In the genomic region with DNA sequence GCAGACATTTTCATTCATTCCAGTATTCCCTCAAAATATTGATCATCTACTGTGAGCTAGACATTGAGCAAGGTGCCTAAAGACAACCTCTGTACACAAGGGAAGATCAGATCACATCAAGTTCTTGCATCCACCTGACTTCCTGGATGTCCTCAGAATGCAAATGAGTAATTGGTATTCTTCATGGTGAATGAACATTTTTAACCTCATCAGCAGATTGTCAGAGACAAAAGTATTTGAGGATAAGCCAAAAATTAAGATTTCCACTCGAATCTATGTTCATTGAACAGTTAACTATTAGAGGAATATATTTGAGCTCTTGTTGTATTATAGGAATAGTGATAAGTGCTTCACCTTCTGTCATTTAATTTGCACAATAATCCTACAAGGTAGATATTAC, we compare ENCODE assay signal across 10 cellular contexts. TPM values are rescaled to one million over a fixed set of nuclear protein-coding genes. Genes with fewer than 3 reads are reported as not detected.
DNase-seq lines count a peak whose midpoint lies in the region; ATAC-seq and TF ChIP-seq lines count a peak whose summit lies in the region.
"Had no signal": no experiment of that assay in that cellular context is flagged by ENCODE, and none has a peak within 500 bp of the region (broad histone marks: within the 10 kb centered on the region; RNA-seq: fewer than 3 reads in every experiment).

No MANE protein-coding gene starts in this region.

- POLR2A ChIA-PET in WTC11 (lab: Charles Lee), result no interaction called here

- no peaks in the 10 kb centered on the region for H3K27me3 Mint-ChIP-seq in activated T-cell treated with anti-CD3 and anti-CD28 coated beads, Interleukin-2, amount 50 U/mL, for 4 hours (ENCODE audit: low read depth)
- H3K27me3 Mint-ChIP-seq in WTC11 (ENCODE audit: low read depth) (no peaks in the 10 kb centered on the region), glutamatergic neuron (ENCODE audit: unreplicated experiment) (peaks cover 7% of the 10 kb centered on the region)
- H3K27me3 Mint-ChIP-seq in stimulated activated naive B cell treated with anti-CD40 and anti-IgM and Interleukin-4, amounts not matched to agents 10 μg/mL and 1 μg/mL and 100 μg/mL, for 72 hours, result no peaks in the 10 kb centered on the region

- no peak for TF ChIP-seq CTCF in WTC11 (IDR thresholded peaks at IDR 0.05)
- TF ChIP-seq CTCF in glutamatergic neuron (IDR thresholded peaks at IDR 0.05; ENCODE audit: partially characterized antibody, unreplicated experiment), result no peak

- H3K27ac Mint-ChIP-seq in WTC11 (peak overlapping the region; percentile 100), glutamatergic neuron (ENCODE audit: unreplicated experiment) (peak overlapping the region; percentile 100)
- H3K27ac Mint-ChIP-seq in stimulated activated naive B cell treated with anti-CD40 and anti-IgM and Interleukin-4, amounts not matched to agents 10 μg/mL and 1 μg/mL and 100 μg/mL, for 72 hours, result peak overlapping the region; percentile 100

- DNase-seq in activated T-cell treated with anti-CD3 and anti-CD28 coated beads, Interleukin-2, amount 50 U/mL, for 4 hours, result no peak
- DNase-seq in activated T-cell treated with anti-CD3 and anti-CD28 coated beads for 4 hours (no peak), WTC11 (ENCODE audit: low spot score) (no peak), glutamatergic neuron (no peak), UCSD-AML1 (lab: John Stamatoyannopoulos, UW; ENCODE audit: unreplicated experiment) (no peak), DMS79 treated with DMSO at 0.1 percent for 48 hours (lab: John Stamatoyannopoulos, UW) (no peak)
- no peak for DNase-seq in stimulated activated naive B cell treated with anti-CD40 and anti-IgM and Interleukin-4, amounts not matched to agents 10 μg/mL and 1 μg/mL and 100 μg/mL, for 72 hours
- DNase-seq: activated CD4-positive, CD25-positive, alpha-beta regulatory T cell treated with anti-CD3 and anti-CD28 coated beads, Interleukin-2, amount 50 U/mL, for 72 hours; NCI-H1048 had no signal

- no peak for ATAC-seq in activated T-cell treated with anti-CD3 and anti-CD28 coated beads, Interleukin-2, amount 50 U/mL, for 4 hours
- ATAC-seq in WTC11 (no peak), GM19395 (IDR thresholded peaks at IDR 0.05; ENCODE audit: unreplicated experiment) (no peak)
- ATAC-seq in stimulated activated naive B cell treated with anti-CD40 and anti-IgM and Interleukin-4, amounts not matched to agents 10 μg/mL and 1 μg/mL and 100 μg/mL, for 72 hours (replicated peaks), result no peak

- peaks cover 47% of the 10 kb centered on the region for H3K4me1 Mint-ChIP-seq in activated T-cell treated with anti-CD3 and anti-CD28 coated beads, Interleukin-2, amount 50 U/mL, for 4 hours (ENCODE audit: low read depth)
- H3K4me1 Mint-ChIP-seq in WTC11 (peaks cover 19% of the 10 kb centered on the region), glutamatergic neuron (ENCODE audit: low read depth, unreplicated experiment) (peaks cover 5% of the 10 kb centered on the region)
- peaks cover 15 to 29% of the 10 kb centered on the region in 2 donors for H3K4me1 Mint-ChIP-seq in stimulated activated naive B cell treated with anti-CD40 and anti-IgM and Interleukin-4, amounts not matched to agents 10 μg/mL and 1 μg/mL and 100 μg/mL, for 72 hours

- H3K4me3 Mint-ChIP-seq in activated T-cell treated with anti-CD3 and anti-CD28 coated beads, Interleukin-2, amount 50 U/mL, for 4 hours, result peak overlapping the region; percentile 97
- H3K4me3 Mint-ChIP-seq in WTC11, result peak overlapping the region; percentile 99
- H3K4me3 Mint-ChIP-seq in glutamatergic neuron (ENCODE audit: unreplicated experiment), result peak overlapping the region; percentile 99
- peak overlapping the region; percentile 97 to 98 for H3K4me3 Mint-ChIP-seq in stimulated activated naive B cell treated with anti-CD40 and anti-IgM and Interleukin-4, amounts not matched to agents 10 μg/mL and 1 μg/mL and 100 μg/mL, for 72 hours

- H3K36me3 Mint-ChIP-seq in activated T-cell treated with anti-CD3 and anti-CD28 coated beads, Interleukin-2, amount 50 U/mL, for 4 hours (ENCODE audit: insufficient read depth), result peaks cover 33% of the 10 kb centered on the region
- H3K36me3 Mint-ChIP-seq in WTC11, result peaks cover 44% of the 10 kb centered on the region
- peaks cover 4% of the 10 kb centered on the region for H3K36me3 Mint-ChIP-seq in glutamatergic neuron (ENCODE audit: unreplicated experiment)
- peaks cover 19 to 35% of the 10 kb centered on the region in 2 donors for H3K36me3 Mint-ChIP-seq in stimulated activated naive B cell treated with anti-CD40 and anti-IgM and Interleukin-4, amounts not matched to agents 10 μg/mL and 1 μg/mL and 100 μg/mL, for 72 hours

- H3K9me3 Mint-ChIP-seq in activated T-cell treated with anti-CD3 and anti-CD28 coated beads, Interleukin-2, amount 50 U/mL, for 4 hours, result no peaks in the 10 kb centered on the region
- H3K9me3 Mint-ChIP-seq in WTC11 (no peaks in the 10 kb centered on the region), glutamatergic neuron (ENCODE audit: unreplicated experiment) (peaks cover 9% of the 10 kb centered on the region)
- H3K9me3 Mint-ChIP-seq in stimulated activated naive B cell treated with anti-CD40 and anti-IgM and Interleukin-4, amounts not matched to agents 10 μg/mL and 1 μg/mL and 100 μg/mL, for 72 hours, result no peaks in the 10 kb centered on the region

- CTCF ChIA-PET in WTC11 (lab: Charles Lee), result no interaction called here

TF ChIP-seq in WTC11, 78 proteins besides CTCF, POLR2A, EP300 and RAD21:
- TF ChIP-seq NFATC4 (CRISPR knock-in tag; IDR thresholded peaks at IDR 0.05) (no peak), ETV6 (CRISPR knock-in tag; IDR thresholded peaks at IDR 0.05) (no peak), SMAD4 (CRISPR knock-in tag; IDR thresholded peaks at IDR 0.05) (no peak), NFYB (CRISPR knock-in tag; conservative IDR thresholded peaks at IDR 0.05; ENCODE audit: low read depth) (no peak), IRF2 (CRISPR knock-in tag; IDR thresholded peaks at IDR 0.05; ENCODE audit: borderline replicate concordance, low read depth) (no peak), FOXP1 (CRISPR knock-in tag; IDR thresholded peaks at IDR 0.05; ENCODE audit: borderline replicate concordance) (no peak), TEAD1 (CRISPR knock-in tag; IDR thresholded peaks at IDR 0.05) (no peak), ZNF671 (CRISPR knock-in tag; IDR thresholded peaks at IDR 0.05) (no peak), SP1 (CRISPR knock-in tag; conservative IDR thresholded peaks at IDR 0.05) (no peak), SOX15 (CRISPR knock-in tag; IDR thresholded peaks at IDR 0.05) (no peak), ZNF317 (CRISPR knock-in tag; IDR thresholded peaks at IDR 0.05; ENCODE audit: borderline replicate concordance, low read depth) (no peak)
- TF ChIP-seq, protein P1, sequence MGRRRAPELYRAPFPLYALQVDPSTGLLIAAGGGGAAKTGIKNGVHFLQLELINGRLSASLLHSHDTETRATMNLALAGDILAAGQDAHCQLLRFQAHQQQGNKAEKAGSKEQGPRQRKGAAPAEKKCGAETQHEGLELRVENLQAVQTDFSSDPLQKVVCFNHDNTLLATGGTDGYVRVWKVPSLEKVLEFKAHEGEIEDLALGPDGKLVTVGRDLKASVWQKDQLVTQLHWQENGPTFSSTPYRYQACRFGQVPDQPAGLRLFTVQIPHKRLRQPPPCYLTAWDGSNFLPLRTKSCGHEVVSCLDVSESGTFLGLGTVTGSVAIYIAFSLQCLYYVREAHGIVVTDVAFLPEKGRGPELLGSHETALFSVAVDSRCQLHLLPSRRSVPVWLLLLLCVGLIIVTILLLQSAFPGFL (CRISPR knock-in tag; IDR thresholded peaks at IDR 0.05; ENCODE audit: borderline replicate concordance), result no peak
- TF ChIP-seq, protein P2, sequence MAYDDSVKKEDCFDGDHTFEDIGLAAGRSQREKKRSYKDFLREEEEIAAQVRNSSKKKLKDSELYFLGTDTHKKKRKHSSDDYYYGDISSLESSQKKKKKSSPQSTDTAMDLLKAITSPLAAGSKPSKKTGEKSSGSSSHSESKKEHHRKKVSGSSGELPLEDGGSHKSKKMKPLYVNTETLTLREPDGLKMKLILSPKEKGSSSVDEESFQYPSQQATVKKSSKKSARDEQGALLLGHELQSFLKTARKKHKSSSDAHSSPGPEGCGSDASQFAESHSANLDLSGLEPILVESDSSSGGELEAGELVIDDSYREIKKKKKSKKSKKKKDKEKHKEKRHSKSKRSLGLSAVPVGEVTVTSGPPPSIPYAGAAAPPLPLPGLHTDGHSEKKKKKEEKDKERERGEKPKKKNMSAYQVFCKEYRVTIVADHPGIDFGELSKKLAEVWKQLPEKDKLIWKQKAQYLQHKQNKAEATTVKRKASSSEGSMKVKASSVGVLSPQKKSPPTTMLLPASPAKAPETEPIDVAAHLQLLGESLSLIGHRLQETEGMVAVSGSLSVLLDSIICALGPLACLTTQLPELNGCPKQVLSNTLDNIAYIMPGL (CRISPR knock-in tag; IDR thresholded peaks at IDR 0.05), result no peak
- TF ChIP-seq, protein P3, sequence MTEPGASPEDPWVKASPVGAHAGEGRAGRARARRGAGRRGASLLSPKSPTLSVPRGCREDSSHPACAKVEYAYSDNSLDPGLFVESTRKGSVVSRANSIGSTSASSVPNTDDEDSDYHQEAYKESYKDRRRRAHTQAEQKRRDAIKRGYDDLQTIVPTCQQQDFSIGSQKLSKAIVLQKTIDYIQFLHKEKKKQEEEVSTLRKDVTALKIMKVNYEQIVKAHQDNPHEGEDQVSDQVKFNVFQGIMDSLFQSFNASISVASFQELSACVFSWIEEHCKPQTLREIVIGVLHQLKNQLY (CRISPR knock-in tag; IDR thresholded peaks at IDR 0.05), result no peak
TF ChIP-seq in WTC11: peak in this region for 0.

RNA-seq across cellular contexts. Expression of a gene that starts 1.3 kb away (rescaled TPM):
- 10 to 100 TPM; 31.2 to 33.8 (median 33.2) TPM for total RNA-seq in activated T-cell treated with anti-CD3 and anti-CD28 coated beads, Interleukin-2, amount 50 U/mL, for 4 hours
- 48.7 to 50.4 TPM (median 48.9 TPM) in 3 replicates for total RNA-seq in WTC11 (2021)
- 74.8 TPM for total RNA-seq in glutamatergic neuron (ENCODE audit: unreplicated experiment)
